26 cellular contexts compared by ENCODE assay signal in the genomic region with DNA sequence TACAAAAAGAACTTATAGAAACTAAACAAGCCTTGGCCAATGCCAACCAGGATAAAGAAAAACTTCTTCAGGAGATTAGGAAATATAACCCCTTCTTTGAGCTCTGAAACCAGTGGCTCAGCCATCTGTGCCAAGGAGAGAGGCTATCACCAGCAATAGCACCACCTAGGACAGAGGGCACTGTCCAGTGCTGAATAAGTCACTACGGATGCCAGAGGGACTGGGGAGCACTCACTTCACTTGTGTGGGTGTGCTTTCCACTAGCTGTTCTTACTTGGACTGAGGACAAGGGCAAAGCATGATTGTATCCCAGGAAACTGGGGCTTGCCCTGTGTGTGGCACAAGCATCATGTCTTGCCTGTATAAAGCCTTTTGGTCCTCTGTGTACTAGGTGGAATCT.
"Had no signal": no experiment of that assay in that cellular context is flagged by ENCODE, and none has a peak within 500 bp of the region (broad histone marks: within the 10 kb centered on the region; RNA-seq: fewer than 3 reads in every experiment).

No MANE protein-coding gene starts in this region.

- H3K27me3 ChIP-seq: gastroesophageal sphincter, hepatocyte, spleen, uterus had no signal

- H3K36me3 Mint-ChIP-seq: natural killer cell had no signal

- H3K4me3 Mint-ChIP-seq: activated naive CD8-positive, alpha-beta T cell treated with anti-CD3 and anti-CD28 coated beads, Interleukin-2, amount 50 U/mL, for 24 hours; effector memory CD8-positive, alpha-beta T cell; natural killer cell; type B pancreatic cell had no signal

- H3K36me3 ChIP-seq: uterus had no signal

- H3K4me3 ChIP-seq: gastroesophageal sphincter, hepatocyte, lung, spleen, thoracic aorta, uterus had no signal

- H3K4me1 Mint-ChIP-seq: activated naive CD8-positive, alpha-beta T cell treated with anti-CD3 and anti-CD28 coated beads, Interleukin-2, amount 50 U/mL, for 24 hours; natural killer cell had no signal

- H3K27ac ChIP-seq: gastroesophageal sphincter, hepatocyte, spleen, thoracic aorta, uterus, WERI-Rb-1 had no signal

- H3K9me3 ChIP-seq: gastroesophageal sphincter, spleen, thoracic aorta, uterus had no signal

- H3K27me3 Mint-ChIP-seq: activated naive CD8-positive, alpha-beta T cell treated with anti-CD3 and anti-CD28 coated beads, Interleukin-2, amount 50 U/mL, for 24 hours; effector memory CD8-positive, alpha-beta T cell; type B pancreatic cell had no signal

- DNase-seq: activated CD4-positive, alpha-beta T cell treated with anti-CD3 and anti-CD28 coated beads for 48 hours; activated CD4-positive, alpha-beta T cell treated with anti-CD3 and anti-CD28 coated beads, Interleukin-2, amount 50 U/mL, for 48 hours; activated CD8-positive, alpha-beta memory T cell treated with anti-CD3 and anti-CD28 coated beads for 24 hours; activated gamma-delta T cell; activated naive CD4-positive, alpha-beta T cell treated with anti-CD3 and anti-CD28 coated beads, Interleukin-2, amount 50 U/mL, for 16 hours; activated naive CD8-positive, alpha-beta T cell treated with anti-CD3 and anti-CD28 coated beads, Interleukin-2, amount 50 U/mL, for 24 hours; activated T-cell treated with anti-CD3 and anti-CD28 coated beads, Interleukin-2, amount 50 U/mL, for 1 hour; amygdala; caudate nucleus; cortex of kidney; effector memory CD8-positive, alpha-beta T cell; mesendoderm; natural killer cell; posterior cingulate gyrus; right cardiac atrium; spleen; stimulated activated naive CD4-positive, alpha-beta T cell; uterus; WERI-Rb-1 had no signal

- ATAC-seq: activated CD4-positive, CD25-positive, alpha-beta regulatory T cell treated with anti-CD3 and anti-CD28 coated beads, Interleukin-2, amount 50 U/mL, for 24 hours; activated naive CD8-positive, alpha-beta T cell treated with anti-CD3 and anti-CD28 coated beads, Interleukin-2, amount 50 U/mL, for 24 hours; effector memory CD8-positive, alpha-beta T cell; gastroesophageal sphincter; natural killer cell; right cardiac atrium had no signal

- H3K9me3 Mint-ChIP-seq: activated naive CD8-positive, alpha-beta T cell treated with anti-CD3 and anti-CD28 coated beads, Interleukin-2, amount 50 U/mL, for 24 hours; effector memory CD8-positive, alpha-beta T cell; natural killer cell; type B pancreatic cell had no signal

- H3K27ac Mint-ChIP-seq: activated naive CD8-positive, alpha-beta T cell treated with anti-CD3 and anti-CD28 coated beads, Interleukin-2, amount 50 U/mL, for 24 hours; natural killer cell; type B pancreatic cell had no signal

- H3K79me2 ChIP-seq: hepatocyte had no signal

- H3K4me2 ChIP-seq: hepatocyte had no signal

- H3K4me1 ChIP-seq: gastroesophageal sphincter, spleen, uterus had no signal

- H2AFZ ChIP-seq: hepatocyte had no signal

- FAIRE-seq: endothelial cell of umbilical vein had no signal
